In genomic region chr17:61333151-61333550, GRCh38 we compare ENCODE assay signal across 24 cellular contexts.
"Had no signal": no experiment of that assay in that cellular context is flagged by ENCODE, and none has a peak within 500 bp of the region (broad histone marks: within the 10 kb centered on the region; RNA-seq: fewer than 3 reads in every experiment).

No MANE protein-coding gene starts in this region.

- H3K27me3 Mint-ChIP-seq: dendritic cell treated with granulocyte-macrophage colony-stimulating factor and Interleukin-4, amounts not matched to agents 40 ng/mL and 50 ng/mL, for 4 days; naive thymus-derived CD4-positive, alpha-beta T cell; stimulated activated memory B cell treated with anti-CD40 and anti-IgM and Interleukin-4, amounts not matched to agents 10 μg/mL and 1 μg/mL and 100 μg/mL, for 72 hours had no signal

- H3K27me3 ChIP-seq: esophagus muscularis mucosa, testis, tibial artery had no signal

- ATAC-seq: left ventricle myocardium superior; lower lobe of right lung; mucosa of descending colon; naive thymus-derived CD4-positive, alpha-beta T cell; sciatic nerve; stimulated activated memory B cell treated with anti-CD40 and anti-IgM and Interleukin-4, amounts not matched to agents 10 μg/mL and 1 μg/mL and 100 μg/mL, for 72 hours; stimulated activated naive CD8-positive, alpha-beta T cell treated with anti-CD3 and anti-CD28 coated beads, Interleukin-15, Interleukin-2, amounts not matched to agents 100 U/mL and 50 U/mL, for 24 hours had no signal

- DNase-seq: cerebellar nuclear complex; effector CD8-positive, alpha-beta T cell; endodermal cell; foreskin melanocyte; immature natural killer cell; islet precursor cell; kidney glomerular epithelial cell; left ventricle myocardium superior; lower lobe of right lung; mucosa of descending colon; naive thymus-derived CD4-positive, alpha-beta T cell; stimulated activated CD4-positive, alpha-beta T cell treated with anti-CD3 and anti-CD28 coated beads, Interleukin-4, amount 100 ng/mL, for 4 hours; stimulated activated naive CD8-positive, alpha-beta T cell treated with anti-CD3 and anti-CD28 coated beads, Interleukin-15, Interleukin-2, amounts not matched to agents 100 U/mL and 50 U/mL, for 24 hours; substantia nigra; testis; tibial artery had no signal

- H3K27ac Mint-ChIP-seq: dendritic cell treated with granulocyte-macrophage colony-stimulating factor and Interleukin-4, amounts not matched to agents 40 ng/mL and 50 ng/mL, for 4 days; endodermal cell; immature natural killer cell; mesothelial cell of epicardium; naive thymus-derived CD4-positive, alpha-beta T cell; progenitor cell of endocrine pancreas; stimulated activated memory B cell treated with anti-CD40 and anti-IgM and Interleukin-4, amounts not matched to agents 10 μg/mL and 1 μg/mL and 100 μg/mL, for 72 hours; type B pancreatic cell had no signal

- H3K4me1 Mint-ChIP-seq: immature natural killer cell; stimulated activated memory B cell treated with anti-CD40 and anti-IgM and Interleukin-4, amounts not matched to agents 10 μg/mL and 1 μg/mL and 100 μg/mL, for 72 hours had no signal

- H3K36me3 ChIP-seq: esophagus muscularis mucosa, lower lobe of right lung, tibial artery had no signal

- H2AFZ ChIP-seq: parathyroid adenoma had no signal

- H3K9me3 Mint-ChIP-seq: dendritic cell treated with granulocyte-macrophage colony-stimulating factor and Interleukin-4, amounts not matched to agents 40 ng/mL and 50 ng/mL, for 4 days; endodermal cell; immature natural killer cell; mesothelial cell of epicardium; naive thymus-derived CD4-positive, alpha-beta T cell; stimulated activated memory B cell treated with anti-CD40 and anti-IgM and Interleukin-4, amounts not matched to agents 10 μg/mL and 1 μg/mL and 100 μg/mL, for 72 hours; type B pancreatic cell had no signal

- H3K9me3 ChIP-seq: esophagus muscularis mucosa, lower lobe of right lung, mucosa of descending colon, testis, tibial artery had no signal

- H3K9ac ChIP-seq: parathyroid adenoma had no signal

- H3K36me3 Mint-ChIP-seq: immature natural killer cell, mesothelial cell of epicardium, type B pancreatic cell had no signal

- H3K4me3 Mint-ChIP-seq: dendritic cell treated with granulocyte-macrophage colony-stimulating factor and Interleukin-4, amounts not matched to agents 40 ng/mL and 50 ng/mL, for 4 days; endodermal cell; immature natural killer cell; mesothelial cell of epicardium; naive thymus-derived CD4-positive, alpha-beta T cell; stimulated activated memory B cell treated with anti-CD40 and anti-IgM and Interleukin-4, amounts not matched to agents 10 μg/mL and 1 μg/mL and 100 μg/mL, for 72 hours; type B pancreatic cell had no signal

- H3K4me1 ChIP-seq: parathyroid adenoma had no signal

- H3K4me3 ChIP-seq: esophagus muscularis mucosa, lower lobe of right lung, mucosa of descending colon, testis, tibial artery had no signal

- H3K27ac ChIP-seq: lower lobe of right lung, parathyroid adenoma, testis had no signal
